Comparison of ENCODE assay signal across 24 cellular contexts in the genomic region with DNA sequence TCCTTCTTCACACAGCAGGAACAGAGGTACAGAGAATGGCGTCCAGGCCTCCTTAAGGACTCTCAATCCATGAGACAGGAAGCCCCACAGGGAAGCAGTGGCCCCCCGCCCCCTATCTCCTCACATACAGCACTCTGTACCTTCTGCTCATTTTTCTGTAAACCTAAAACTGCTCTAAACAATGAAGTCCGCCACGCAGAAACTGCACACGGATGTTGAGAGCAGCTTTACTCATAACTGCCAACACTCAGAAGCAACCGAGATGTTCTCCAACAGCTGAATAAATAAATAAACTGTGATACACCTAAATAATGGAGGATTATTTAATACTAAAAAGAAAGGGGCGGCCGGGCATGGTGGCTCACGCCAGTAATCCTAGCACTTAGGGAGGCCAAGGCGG. TPM values are rescaled to one million over a fixed set of nuclear protein-coding genes. Genes with fewer than 3 reads are reported as not detected.
DNase-seq lines count a peak whose midpoint lies in the region; FAIRE-seq and TF ChIP-seq lines count a peak whose summit lies in the region.
"Had no signal": no experiment of that assay in that cellular context is flagged by ENCODE, and none has a peak within 500 bp of the region (broad histone marks: within the 10 kb centered on the region; RNA-seq: fewer than 3 reads in every experiment).

No MANE protein-coding gene starts in this region.

- H3K36me3 ChIP-seq in Loucy (ENCODE audit: insufficient read depth, low read length) = no peaks in the 10 kb centered on the region
- peaks cover 4% of the 10 kb centered on the region; the same call in 1 of the 2 replicates for H3K36me3 ChIP-seq in SJCRH30
- no peaks in the 10 kb centered on the region for H3K36me3 ChIP-seq in prostate gland
- H3K36me3 ChIP-seq: BLaER1 treated with 17β-estradiol and CSF1 and Interleukin-3, amounts not matched to agents 10 nM and 100 nM; right atrium auricular region; uterus had no signal

- no peak overlapping the region for H3K9ac ChIP-seq in Loucy (ENCODE audit: low read depth, low read length, poor library complexity, severe bottlenecking)
- H3K9ac ChIP-seq: BLaER1 treated with 17β-estradiol and CSF1 and Interleukin-3, amounts not matched to agents 10 nM and 100 nM had no signal

- no peak for TF ChIP-seq CTCF in Loucy (conservative IDR thresholded peaks at IDR 0.05; ENCODE audit: low read length)
- TF ChIP-seq CTCF in prostate gland (IDR thresholded peaks at IDR 0.05) = no peak
- no peak for TF ChIP-seq CTCF in foreskin fibroblast (IDR thresholded peaks at IDR 0.05; ENCODE audit: low read depth, low read length)

- no peak overlapping the region for H2AFZ ChIP-seq in Loucy (ENCODE audit: low read length)
- H2AFZ ChIP-seq: GM23338 had no signal

- H3K4me1 ChIP-seq in Loucy (ENCODE audit: insufficient read depth, low read length, poor library complexity, severe bottlenecking) (peaks cover 13% of the 10 kb centered on the region), SJCRH30 (peaks cover 56% of the 10 kb centered on the region), prostate gland (replicated peaks) (peaks cover 37% of the 10 kb centered on the region)

- intact Hi-C loops in prostate gland (cut with DNase I) = loop anchor here (5.0 kb wide), 1 partner anchor 37 kb away; no protein-coding TSS in a partner anchor

- H3K4me2 ChIP-seq in Loucy (ENCODE audit: low read depth, low read length, poor library complexity, severe bottlenecking) = peak overlapping the region; percentile 7

- H3K27ac ChIP-seq in SJCRH30 (peak overlapping the region; percentile 89), prostate gland (peak overlapping the region; percentile 60 to 88)
- H3K27ac ChIP-seq: HL-60, right atrium auricular region, uterus had no signal

- WGBS in prostate gland = 39% methylated on average over 10 of the region's 10 CpGs

- H3F3A ChIP-seq in Loucy (ENCODE audit: low read depth) = no peaks in the 10 kb centered on the region

- H3K4me3 ChIP-seq in Loucy (ENCODE audit: low read length, poor library complexity, severe bottlenecking) = no peak overlapping the region
- H3K4me3 ChIP-seq in SJCRH30 = peak overlapping the region; percentile 20
- H3K4me3 ChIP-seq in prostate gland = peak overlapping the region in 1 of 2 donors; percentile 4
- no peak overlapping the region for H3K4me3 ChIP-seq in foreskin fibroblast (ENCODE audit: low read depth in 1 of 2, low read length in 2 of 2)
- H3K4me3 ChIP-seq: BLaER1 treated with 17β-estradiol and CSF1 and Interleukin-3, amounts not matched to agents 10 nM and 100 nM; GM23338; right atrium auricular region; uterus had no signal

- no peaks in the 10 kb centered on the region for H3K9me2 ChIP-seq in Loucy (replicated peaks; ENCODE audit: low read depth, low read length)

- TF ChIP-seq POLR2A in prostate gland (IDR thresholded peaks at IDR 0.05) (no peak), GM12892 (IDR thresholded peaks at IDR 0.05; ENCODE audit: low read depth, low read length) (no peak)

- H4K20me1 ChIP-seq in Loucy (ENCODE audit: insufficient read depth, low read length, poor library complexity, severe bottlenecking) = no peaks in the 10 kb centered on the region

- H3K9me3 ChIP-seq in Loucy (ENCODE audit: insufficient read depth, low read depth, low read length) = no peaks in the 10 kb centered on the region
- no peaks in the 10 kb centered on the region for H3K9me3 ChIP-seq in SJCRH30 (replicated peaks)
- no peaks in the 10 kb centered on the region for H3K9me3 ChIP-seq in prostate gland
- H3K9me3 ChIP-seq: BLaER1 treated with 17β-estradiol and CSF1 and Interleukin-3, amounts not matched to agents 10 nM and 100 nM; right atrium auricular region; uterus had no signal

- no peak for FAIRE-seq in GM12892 (lab: Jason Lieb, UNC)
- FAIRE-seq: D721Med, GM12891 had no signal

- DNase-seq in NCI-H2081 (lab: John Stamatoyannopoulos, UW) = peak; percentile 34 to 59
- DNase-seq in NCI-H2081 treated with DMSO at 0.1 percent for 48 hours (lab: John Stamatoyannopoulos, UW) = no peak
- DNase-seq in SJCRH30 = peak; percentile 80 to 91
- DNase-seq in prostate gland (ENCODE audit: low spot score) = no peak
- DNase-seq in iPS-NIHi7 (ENCODE audit: extremely low spot score) = no peak
- no peak for DNase-seq in foreskin fibroblast
- no peak for DNase-seq in GM12892 (ENCODE audit: insufficient read length)
- DNase-seq: activated CD8-positive, alpha-beta T cell treated with anti-CD3 and anti-CD28 coated beads for 36 hours; activated naive CD4-positive, alpha-beta T cell treated with anti-CD3 and anti-CD28 coated beads, Interleukin-2, amount 10 ng/mL, durations not matched to agents 7 days and 5 days; activated T-cell treated with anti-CD3 and anti-CD28 coated beads, Interleukin-2, amount 50 U/mL, for 1 hour; foreskin melanocyte; kidney glomerular epithelial cell; MM.1S; naive B cell; T-helper 9 cell; uterus had no signal

- 0 out of 2 replicates have a peak, but pooled peaks cover 3% of the 10 kb centered on the region for H3K79me2 ChIP-seq in Loucy (ENCODE audit: insufficient read depth, low read length)

- H3K27me3 ChIP-seq in Loucy (ENCODE audit: insufficient read depth, low read length, poor library complexity, severe bottlenecking) = no peaks in the 10 kb centered on the region
- H3K27me3 ChIP-seq in SJCRH30 = no peaks in the 10 kb centered on the region
- no peaks in the 10 kb centered on the region for H3K27me3 ChIP-seq in prostate gland (replicated peaks; ENCODE audit: insufficient read depth)
- H3K27me3 ChIP-seq: BLaER1 treated with 17β-estradiol and CSF1 and Interleukin-3, amounts not matched to agents 10 nM and 100 nM; right atrium auricular region; uterus had no signal

RNA-seq across cellular contexts. Expression of a gene that starts 9.9 kb away (rescaled TPM):
- total RNA-seq in SJCRH30 (2014; rRNA removed; shearing (Covaris generic)) = 60.6 and 61.6 TPM in 2 replicates
- total RNA-seq in prostate gland = 10 to 100 TPM; 29.1 to 41.9 TPM
- 0.45 TPM for polyA plus RNA-seq in GM12892 (2012; ENCODE audit: missing spikeins)

RNA-seq across cellular contexts. Expression of a gene that starts 10.6 kb away (rescaled TPM):
- 8.8 and 11.3 TPM in 2 replicates for total RNA-seq in SJCRH30 (2014; rRNA removed; shearing (Covaris generic))
- total RNA-seq in prostate gland = 10 to 100 TPM; 11.8 to 19.7 TPM
- 0.25 TPM for polyA plus RNA-seq in GM12892 (2012; ENCODE audit: missing spikeins)
- polyA plus RNA-seq: IgD-negative memory B cell had no signal

Comparison
In these comparisons a context has a peak if more than half of its experiments do, and no peak if none do; other contexts are left out.
1. DNase-seq: peak in NCI-H2081 (2 of 2) and SJCRH30 (2 of 2); none in NCI-H2081 treated with DMSO at 0.1 percent for 48 hours (single experiment), prostate gland (single experiment), iPS-NIHi7 (single experiment), foreskin fibroblast (0 of 2) and GM12892 (single experiment).